Comparison of ENCODE assay signal across 20 cellular contexts in genomic region chr5:93577807-93578178, GRCh38. TPM values are rescaled to one million over a fixed set of nuclear protein-coding genes. Genes with fewer than 3 reads are reported as not detected.
DNase-seq lines count a peak whose midpoint lies in the region; ATAC-seq, FAIRE-seq and TF ChIP-seq lines count a peak whose summit lies in the region.
"Had no signal": no experiment of that assay in that cellular context is flagged by ENCODE, and none has a peak within 500 bp of the region (broad histone marks: within the 10 kb centered on the region; RNA-seq: fewer than 3 reads in every experiment).

No MANE protein-coding gene starts in this region.

- H3K4me3 ChIP-seq in AG04450 (ENCODE audit: low read depth, low read length) = peak overlapping the region; percentile 92
- H3K4me3 ChIP-seq in brain microvascular endothelial cell (ENCODE audit: low read depth, low read length) = no peak overlapping the region
- H3K4me3 ChIP-seq in left lung = no peak overlapping the region
- no peak overlapping the region for H3K4me3 ChIP-seq in sigmoid colon

- no peak for FAIRE-seq in GM12891 (lab: Jason Lieb, UNC)
- FAIRE-seq: A204.1, TTC549 had no signal

- peaks cover 9% of the 10 kb centered on the region for H3K9me3 ChIP-seq in AG04450 (ENCODE audit: control insufficient read depth, insufficient read depth, low read length)
- no peaks in the 10 kb centered on the region for H3K9me3 ChIP-seq in left lung
- H3K9me3 ChIP-seq in sigmoid colon = no peaks in the 10 kb centered on the region

- H3K36me3 ChIP-seq in brain microvascular endothelial cell (replicated peaks) (peaks cover 8% of the 10 kb centered on the region), left lung (no peaks in the 10 kb centered on the region), sigmoid colon (no peaks in the 10 kb centered on the region)

- peak overlapping the region; percentile 95 for H3K27ac ChIP-seq in AG04450 (ENCODE audit: low read depth, low read length)
- H3K27ac ChIP-seq in brain microvascular endothelial cell = peak overlapping the region; percentile 86
- peak overlapping the region; percentile 77 to 92 for H3K27ac ChIP-seq in left lung
- H3K27ac ChIP-seq in sigmoid colon = peak overlapping the region; percentile 74 to 90 (median 77)

- H3K36me3 Mint-ChIP-seq in WTC11 = no peaks in the 10 kb centered on the region
- H3K36me3 Mint-ChIP-seq: activated naive CD8-positive, alpha-beta T cell; immature natural killer cell had no signal

- no peak for TF ChIP-seq POLR2A in sigmoid colon (IDR thresholded peaks at IDR 0.05)
- TF ChIP-seq POLR2A in GM12891 (IDR thresholded peaks at IDR 0.05; ENCODE audit: low read depth, low read length) = no peak

- H3K4me1 Mint-ChIP-seq in WTC11 = peaks cover 46% of the 10 kb centered on the region

- TF ChIP-seq EP300 in sigmoid colon (IDR thresholded peaks at IDR 0.05) = no peak

- H3K4me1 ChIP-seq in left lung (peaks cover 11 to 33% of the 10 kb centered on the region in 2 donors), sigmoid colon (peaks cover 0 to 33% (median 29%) of the 10 kb centered on the region in 4 donors)

- DNase-seq in AG04450 (ENCODE audit: low read depth, low spot score) = no peak
- DNase-seq in brain microvascular endothelial cell = no peak
- no peak for DNase-seq in left lung
- DNase-seq in sigmoid colon = no peak
- DNase-seq in DMS153 treated with DMSO at 0.1 percent for 48 hours (lab: John Stamatoyannopoulos, UW; ENCODE audit: unreplicated experiment) = no peak
- DNase-seq in GM12891 (ENCODE audit: insufficient read length, low spot score) = no peak
- DNase-seq in middle frontal gyrus (ENCODE audit: extremely low spot score, low spot score) = no peak
- DNase-seq in WTC11 (ENCODE audit: low spot score) = no peak
- DNase-seq: CD4-positive, CD25-positive, alpha-beta regulatory T cell; DMS79 treated with DMSO at 0.1 percent for 48 hours; immature natural killer cell; NCI-H1048; NCI-H2081 treated with DMSO at 0.1 percent for 48 hours; NCI-H526; occipital lobe; stimulated activated CD4-positive, alpha-beta T cell treated with anti-CD3 and anti-CD28 coated beads, Interleukin-4, amount 100 ng/mL, for 24 hours; stimulated activated CD8-positive, alpha-beta memory T cell treated with anti-CD3 and anti-CD28 coated beads, Interleukin-4, amount 100 ng/mL, for 48 hours had no signal

- in situ Hi-C loops in brain microvascular endothelial cell (cut with HindIII; ENCODE audit: low pct_ligation_motif_present, low sequenced_read_pairs) = no loop called here

- ATAC-seq in left lung (no peak), WTC11 (no peak)

- no peaks in the 10 kb centered on the region for H3K9me3 Mint-ChIP-seq in WTC11

- no peak for TF ChIP-seq CTCF in AG04450 (IDR thresholded peaks at IDR 0.05; ENCODE audit: low read depth, low read length)
- TF ChIP-seq CTCF in brain microvascular endothelial cell (IDR thresholded peaks at IDR 0.05; ENCODE audit: low read depth, low read length, missing control alignments) = no peak
- no peak for TF ChIP-seq CTCF in left lung (IDR thresholded peaks at IDR 0.05)
- no peak for TF ChIP-seq CTCF in sigmoid colon (IDR thresholded peaks at IDR 0.05)
- TF ChIP-seq CTCF in WTC11 (IDR thresholded peaks at IDR 0.05) = no peak

- intact Hi-C loops in left lung (cut with DNase I) = no loop called here
- intact Hi-C loops in sigmoid colon (cut with DNase I) = no loop called here

- whole genome bisulfite sequencing in sigmoid colon, 2 donors = 38 to 46% methylated on average over 8 of the region's 8 CpGs

- no peak overlapping the region for H3K4me3 Mint-ChIP-seq in WTC11

- no peak overlapping the region for H3K27ac Mint-ChIP-seq in WTC11
- H3K27ac Mint-ChIP-seq: activated naive CD8-positive, alpha-beta T cell; CD4-positive, CD25-positive, alpha-beta regulatory T cell; immature natural killer cell had no signal

- H3K27me3 ChIP-seq in AG04450 (ENCODE audit: control insufficient read depth, insufficient read depth, low read length) (no peaks in the 10 kb centered on the region), brain microvascular endothelial cell (replicated peaks) (no peaks in the 10 kb centered on the region), left lung (peaks cover 57 to 97% of the 10 kb centered on the region in 2 donors), sigmoid colon (peaks cover 4 to 95% (median 32%) of the 10 kb centered on the region in 3 donors)

- POLR2A ChIA-PET in AG04450 (lab: Yijun Ruan, JAX) (no interaction called here), WTC11 (lab: Charles Lee) (no interaction called here)

- CTCF ChIA-PET in AG04450 (lab: Charles Lee) (interaction anchor here (0.6 to 1.8 kb wide), 5 partner anchors 218 to 1060 kb away, joined by 3 to 4 read pairs (median 3); no protein-coding TSS in a partner anchor), WTC11 (lab: Charles Lee) (interaction anchor here (1.0 to 1.1 kb wide), 2 partner anchors 10 to 668 kb away, joined by 3 read pairs; no protein-coding TSS in a partner anchor)

- no peaks in the 10 kb centered on the region for H3K27me3 Mint-ChIP-seq in WTC11 (ENCODE audit: low read depth)

TF ChIP-seq in GM12891, 5 proteins besides CTCF, POLR2A, EP300 and RAD21:
- TF ChIP-seq TAF1 (IDR thresholded peaks at IDR 0.05; ENCODE audit: low read depth, low read length) = no peak
- no peak for TF ChIP-seq PAX5 (IDR thresholded peaks at IDR 0.05; ENCODE audit: insufficient read depth, low read length, severe bottlenecking)
- TF ChIP-seq SPI1 (IDR thresholded peaks at IDR 0.05; ENCODE audit: low read depth, low read length) = no peak
- TF ChIP-seq POLR2AphosphoS5 (IDR thresholded peaks at IDR 0.05; ENCODE audit: low read depth, low read length) = no peak
- no peak for TF ChIP-seq POU2F2 (IDR thresholded peaks at IDR 0.05; ENCODE audit: low read depth, low read length)
TF ChIP-seq in GM12891: peak in this region for 0.

TF ChIP-seq in WTC11, 78 proteins besides CTCF, POLR2A, EP300 and RAD21 (continues in another document):
- no peak for TF ChIP-seq GRHL2 (CRISPR knock-in tag; IDR thresholded peaks at IDR 0.05; ENCODE audit: insufficient replicate concordance, severe bottlenecking)
- TF ChIP-seq ZNF423 (CRISPR knock-in tag; IDR thresholded peaks at IDR 0.05) = no peak
- TF ChIP-seq CREM (CRISPR knock-in tag; IDR thresholded peaks at IDR 0.05) = no peak
- TF ChIP-seq SMAD4 (CRISPR knock-in tag; IDR thresholded peaks at IDR 0.05) = no peak
- no peak for TF ChIP-seq ATF6 (CRISPR knock-in tag; IDR thresholded peaks at IDR 0.05)
- TF ChIP-seq NFE2L1 (CRISPR knock-in tag; IDR thresholded peaks at IDR 0.05) = no peak
- TF ChIP-seq AFF4 (CRISPR knock-in tag; IDR thresholded peaks at IDR 0.05; ENCODE audit: borderline replicate concordance) = no peak
- no peak for TF ChIP-seq TP53 (CRISPR knock-in tag; IDR thresholded peaks at IDR 0.05)
- TF ChIP-seq IRF2 (CRISPR knock-in tag; IDR thresholded peaks at IDR 0.05; ENCODE audit: borderline replicate concordance, low read depth) = no peak

RNA-seq across cellular contexts. Expression of gene NR2F1-AS1, which starts 3.2 kb away (rescaled TPM):
- polyA plus RNA-seq in AG04450 (2011; rRNA removed) (25.5 and 29.9 TPM in 2 replicates), sigmoid colon (1 to 10 TPM; 1.4 to 9.0 (median 3.2) TPM)
- 17.1 and 19.4 TPM in 2 replicates for polyA minus RNA-seq in AG04450 (2011; rRNA and poly(A)+ RNA removed)
- total RNA-seq in left lung (10 to 100 TPM; 10.5 to 18.3 TPM), sigmoid colon (10 to 100 TPM in 1 of 4 donors, 1 to 10 TPM in 3; 6.7 to 15.2 (median 9.1) TPM), WTC11 (2021) (0.76 to 1.7 TPM (median 1.5 TPM) in 3 replicates)
- polyA plus RNA-seq in GM12891 (2012; ENCODE audit: low read depth, missing spikeins) = 0.49 TPM
- total RNA-seq: CD4-positive, CD25-positive, alpha-beta regulatory T cell had no signal
- polyA plus RNA-seq: CD4-positive, CD25-positive, alpha-beta regulatory T cell; immature natural killer cell had no signal

RNA-seq across cellular contexts. Expression of gene NR2F1, which starts 5.2 kb away (rescaled TPM):
- polyA plus RNA-seq in AG04450 (2011; rRNA removed) (47.9 and 65.5 TPM in 2 replicates), sigmoid colon (1 to 10 TPM; 1.4 to 8.4 (median 7.6) TPM)
- 63.1 and 83.0 TPM in 2 replicates for polyA minus RNA-seq in AG04450 (2011; rRNA and poly(A)+ RNA removed)
- total RNA-seq in left lung (10 to 100 TPM; 50.7 to 69.1 TPM), sigmoid colon (10 to 100 TPM; 16.3 to 24.1 (median 17.5) TPM), WTC11 (2021) (0.18 to 0.34 TPM (median 0.31 TPM) in 3 replicates)
- polyA plus RNA-seq in GM12891 (2012; ENCODE audit: low read depth, missing spikeins) = not detected
- total RNA-seq: CD4-positive, CD25-positive, alpha-beta regulatory T cell had no signal
- polyA plus RNA-seq: CD4-positive, CD25-positive, alpha-beta regulatory T cell; immature natural killer cell had no signal

Comparison
In these comparisons a context has a peak if more than half of its experiments do, and no peak if none do; other contexts are left out.
1. RNA of gene NR2F1, which starts 5.2 kb away (total RNA-seq): 50.7 to 69.1 TPM in left lung and 16.3 to 24.1 TPM in sigmoid colon; 0.18 to 0.34 TPM in WTC11; every median in the first group is over 10 times any median in the second.
2. Peak in every context shown above with its lines, with median percentiles within 50 percentile points of each other: H3K27ac ChIP-seq.